Comparison of ENCODE assay signal across 1 cellular context in the genomic region with DNA sequence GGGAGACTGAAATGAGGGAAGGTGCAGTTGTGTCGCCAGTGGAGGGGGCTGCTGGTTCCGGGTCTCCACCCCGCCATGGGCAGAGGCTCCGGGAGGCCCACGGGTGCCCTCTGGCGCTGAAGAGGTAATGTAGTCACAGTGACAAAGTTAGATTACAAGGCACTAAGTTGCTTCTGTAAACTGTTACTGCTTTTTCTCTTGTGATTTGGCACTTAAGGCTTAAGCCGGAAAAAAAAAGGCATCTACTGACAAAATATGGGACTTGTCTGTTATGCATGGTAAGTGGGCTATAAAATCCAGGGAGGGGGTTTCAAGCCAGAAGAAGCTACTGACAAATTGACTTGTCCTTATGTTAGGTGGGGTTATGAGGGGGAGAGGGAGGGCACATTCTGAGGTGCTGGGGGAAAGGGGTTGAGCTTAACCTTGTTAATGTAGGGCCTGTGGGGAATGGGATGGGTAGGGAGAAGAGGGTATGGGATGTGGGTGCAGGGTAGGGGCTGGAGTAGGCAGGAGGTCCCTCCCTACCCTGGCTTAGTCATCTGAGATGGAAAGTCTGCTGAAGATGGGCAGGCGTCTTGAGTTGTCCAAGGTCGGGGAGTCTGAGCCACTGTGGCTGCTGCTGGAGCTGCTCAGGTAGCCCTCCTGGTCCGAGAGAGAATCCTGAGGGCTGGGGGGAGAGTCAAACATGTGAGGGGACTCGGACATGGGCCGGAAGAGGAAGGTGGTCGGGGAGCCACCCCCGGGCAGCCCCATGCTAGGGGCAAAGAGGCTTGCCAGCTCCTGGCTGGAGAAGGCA.
TF ChIP-seq lines count a peak whose summit lies in the region.

No MANE protein-coding gene starts in this region.

TF ChIP-seq in GM12878, 131 proteins besides CTCF, POLR2A, EP300 and RAD21 (continued from another document):
- TF ChIP-seq, protein P1, sequence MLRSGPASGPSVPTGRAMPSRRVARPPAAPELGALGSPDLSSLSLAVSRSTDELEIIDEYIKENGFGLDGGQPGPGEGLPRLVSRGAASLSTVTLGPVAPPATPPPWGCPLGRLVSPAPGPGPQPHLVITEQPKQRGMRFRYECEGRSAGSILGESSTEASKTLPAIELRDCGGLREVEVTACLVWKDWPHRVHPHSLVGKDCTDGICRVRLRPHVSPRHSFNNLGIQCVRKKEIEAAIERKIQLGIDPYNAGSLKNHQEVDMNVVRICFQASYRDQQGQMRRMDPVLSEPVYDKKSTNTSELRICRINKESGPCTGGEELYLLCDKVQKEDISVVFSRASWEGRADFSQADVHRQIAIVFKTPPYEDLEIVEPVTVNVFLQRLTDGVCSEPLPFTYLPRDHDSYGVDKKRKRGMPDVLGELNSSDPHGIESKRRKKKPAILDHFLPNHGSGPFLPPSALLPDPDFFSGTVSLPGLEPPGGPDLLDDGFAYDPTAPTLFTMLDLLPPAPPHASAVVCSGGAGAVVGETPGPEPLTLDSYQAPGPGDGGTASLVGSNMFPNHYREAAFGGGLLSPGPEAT (IDR thresholded peaks at IDR 0.05; ENCODE audit: low read depth), result peak; percentile 19; the same call in 1 of the 2 replicates
- TF ChIP-seq POLR2AphosphoS5 (IDR thresholded peaks at IDR 0.05; ENCODE audit: low read length) (peak; percentile 89), EGR1 (IDR thresholded peaks at IDR 0.05; ENCODE audit: borderline replicate concordance in 1 of 2, low read depth in 2 of 2, low read length in 2 of 2) (no peak), BRCA1 (IDR thresholded peaks at IDR 0.05; ENCODE audit: low read depth, low read length) (no peak), SMAD1 (IDR thresholded peaks at IDR 0.05; ENCODE audit: low read depth, partially characterized antibody) (peak; percentile 95), TARDBP (IDR thresholded peaks at IDR 0.05; ENCODE audit: borderline replicate concordance) (0 out of 2 replicates have a peak, but pooled peaks have one; percentile 19), RELA (IDR thresholded peaks at IDR 0.05; ENCODE audit: borderline replicate concordance, partially characterized antibody) (peak; percentile 32), BACH1 (IDR thresholded peaks at IDR 0.05; ENCODE audit: borderline replicate concordance) (peak; percentile 51; the same call in 1 of the 2 replicates), RAD51 (IDR thresholded peaks at IDR 0.05) (no peak)
- TF ChIP-seq, protein P2, sequence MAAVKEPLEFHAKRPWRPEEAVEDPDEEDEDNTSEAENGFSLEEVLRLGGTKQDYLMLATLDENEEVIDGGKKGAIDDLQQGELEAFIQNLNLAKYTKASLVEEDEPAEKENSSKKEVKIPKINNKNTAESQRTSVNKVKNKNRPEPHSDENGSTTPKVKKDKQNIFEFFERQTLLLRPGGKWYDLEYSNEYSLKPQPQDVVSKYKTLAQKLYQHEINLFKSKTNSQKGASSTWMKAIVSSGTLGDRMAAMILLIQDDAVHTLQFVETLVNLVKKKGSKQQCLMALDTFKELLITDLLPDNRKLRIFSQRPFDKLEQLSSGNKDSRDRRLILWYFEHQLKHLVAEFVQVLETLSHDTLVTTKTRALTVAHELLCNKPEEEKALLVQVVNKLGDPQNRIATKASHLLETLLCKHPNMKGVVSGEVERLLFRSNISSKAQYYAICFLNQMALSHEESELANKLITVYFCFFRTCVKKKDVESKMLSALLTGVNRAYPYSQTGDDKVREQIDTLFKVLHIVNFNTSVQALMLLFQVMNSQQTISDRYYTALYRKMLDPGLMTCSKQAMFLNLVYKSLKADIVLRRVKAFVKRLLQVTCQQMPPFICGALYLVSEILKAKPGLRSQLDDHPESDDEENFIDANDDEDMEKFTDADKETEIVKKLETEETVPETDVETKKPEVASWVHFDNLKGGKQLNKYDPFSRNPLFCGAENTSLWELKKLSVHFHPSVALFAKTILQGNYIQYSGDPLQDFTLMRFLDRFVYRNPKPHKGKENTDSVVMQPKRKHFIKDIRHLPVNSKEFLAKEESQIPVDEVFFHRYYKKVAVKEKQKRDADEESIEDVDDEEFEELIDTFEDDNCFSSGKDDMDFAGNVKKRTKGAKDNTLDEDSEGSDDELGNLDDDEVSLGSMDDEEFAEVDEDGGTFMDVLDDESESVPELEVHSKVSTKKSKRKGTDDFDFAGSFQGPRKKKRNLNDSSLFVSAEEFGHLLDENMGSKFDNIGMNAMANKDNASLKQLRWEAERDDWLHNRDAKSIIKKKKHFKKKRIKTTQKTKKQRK (IDR thresholded peaks at IDR 0.05; ENCODE audit: low read depth, low read length), result no peak
- TF ChIP-seq, protein P3, sequence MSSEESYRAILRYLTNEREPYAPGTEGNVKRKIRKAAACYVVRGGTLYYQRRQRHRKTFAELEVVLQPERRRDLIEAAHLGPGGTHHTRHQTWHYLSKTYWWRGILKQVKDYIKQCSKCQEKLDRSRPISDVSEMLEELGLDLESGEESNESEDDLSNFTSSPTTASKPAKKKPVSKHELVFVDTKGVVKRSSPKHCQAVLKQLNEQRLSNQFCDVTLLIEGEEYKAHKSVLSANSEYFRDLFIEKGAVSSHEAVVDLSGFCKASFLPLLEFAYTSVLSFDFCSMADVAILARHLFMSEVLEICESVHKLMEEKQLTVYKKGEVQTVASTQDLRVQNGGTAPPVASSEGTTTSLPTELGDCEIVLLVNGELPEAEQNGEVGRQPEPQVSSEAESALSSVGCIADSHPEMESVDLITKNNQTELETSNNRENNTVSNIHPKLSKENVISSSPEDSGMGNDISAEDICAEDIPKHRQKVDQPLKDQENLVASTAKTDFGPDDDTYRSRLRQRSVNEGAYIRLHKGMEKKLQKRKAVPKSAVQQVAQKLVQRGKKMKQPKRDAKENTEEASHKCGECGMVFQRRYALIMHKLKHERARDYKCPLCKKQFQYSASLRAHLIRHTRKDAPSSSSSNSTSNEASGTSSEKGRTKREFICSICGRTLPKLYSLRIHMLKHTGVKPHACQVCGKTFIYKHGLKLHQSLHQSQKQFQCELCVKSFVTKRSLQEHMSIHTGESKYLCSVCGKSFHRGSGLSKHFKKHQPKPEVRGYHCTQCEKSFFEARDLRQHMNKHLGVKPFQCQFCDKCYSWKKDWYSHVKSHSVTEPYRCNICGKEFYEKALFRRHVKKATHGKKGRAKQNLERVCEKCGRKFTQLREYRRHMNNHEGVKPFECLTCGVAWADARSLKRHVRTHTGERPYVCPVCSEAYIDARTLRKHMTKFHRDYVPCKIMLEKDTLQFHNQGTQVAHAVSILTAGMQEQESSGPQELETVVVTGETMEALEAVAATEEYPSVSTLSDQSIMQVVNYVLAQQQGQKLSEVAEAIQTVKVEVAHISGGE (CRISPR knock-in tag; IDR thresholded peaks at IDR 0.05), result no peak
